Comparison of ENCODE assay signal across 17 cellular contexts in genomic region chr12:131135786-131136538, GRCh38.
DNase-seq lines count a peak whose midpoint lies in the region; ATAC-seq and TF ChIP-seq lines count a peak whose summit lies in the region.
"Had no signal": no experiment of that assay in that cellular context is flagged by ENCODE, and none has a peak within 500 bp of the region (broad histone marks: within the 10 kb centered on the region; RNA-seq: fewer than 3 reads in every experiment).

No MANE protein-coding gene starts in this region.

- no peak overlapping the region for H3K4me2 ChIP-seq in neural progenitor cell
- H3K4me2 ChIP-seq: BLaER1 had no signal

- H3K27me3 Mint-ChIP-seq in activated CD8-positive, alpha-beta memory T cell treated with anti-CD3 and anti-CD28 coated beads, Interleukin-2, amount 10 ng/mL, durations not matched to agents 7 days and 5 days: no peaks in the 10 kb centered on the region
- peaks cover 10% of the 10 kb centered on the region for H3K27me3 Mint-ChIP-seq in neural progenitor cell (ENCODE audit: insufficient read depth, low read depth)

- CTCF ChIA-PET in activated CD8-positive, alpha-beta memory T cell treated with anti-CD3 and anti-CD28 coated beads, Interleukin-2, amount 10 ng/mL, durations not matched to agents 7 days and 5 days (lab: Charles Lee): interaction anchor here (6.6 kb wide), 1 partner anchor 31 kb away, joined by 98 read pairs; no protein-coding TSS in a partner anchor

- no peak for TF ChIP-seq POLR2A in spleen (IDR thresholded peaks at IDR 0.05)

- H3K36me3 ChIP-seq in neural progenitor cell (no peaks in the 10 kb centered on the region), spleen (no peaks in the 10 kb centered on the region)

- no peaks in the 10 kb centered on the region for H4K20me1 ChIP-seq in neural progenitor cell (ENCODE audit: low read depth)
- H4K20me1 ChIP-seq: BLaER1 had no signal

- peak; percentile 45 for DNase-seq in activated CD8-positive, alpha-beta memory T cell treated with anti-CD3 and anti-CD28 coated beads for 24 hours
- no peak for DNase-seq in activated CD8-positive, alpha-beta memory T cell treated with anti-CD3 and anti-CD28 coated beads, Interleukin-2, amount 10 ng/mL, durations not matched to agents 7 days and 5 days
- DNase-seq in coronary artery (ENCODE audit: low spot score) (peak; percentile 70), neural progenitor cell (ENCODE audit: low spot score) (no peak), spleen (peak; percentile 66), NCI-H128 (lab: John Stamatoyannopoulos, UW; ENCODE audit: unreplicated experiment) (no peak), NCI-H1048 (lab: John Stamatoyannopoulos, UW) (no peak)
- no peak for DNase-seq in stimulated activated CD4-positive, alpha-beta T cell treated with anti-CD3 and anti-CD28 coated beads, Interleukin-4, amount 100 ng/mL, for 4 hours
- DNase-seq: 8988T; AML-193; Caco-2; CD8-positive, alpha-beta memory T cell; DND-41; GDM1 had no signal

- no peak overlapping the region for H3K27ac Mint-ChIP-seq in activated CD8-positive, alpha-beta memory T cell treated with anti-CD3 and anti-CD28 coated beads, Interleukin-2, amount 10 ng/mL, durations not matched to agents 7 days and 5 days
- H3K27ac Mint-ChIP-seq in neural progenitor cell: no peak overlapping the region
- H3K27ac Mint-ChIP-seq: CD8-positive, alpha-beta memory T cell had no signal

- H3K4me1 ChIP-seq in neural progenitor cell: no peaks in the 10 kb centered on the region
- peaks cover 0 to 8% (median 5%) of the 10 kb centered on the region in 6 donors for H3K4me1 ChIP-seq in spleen
- H3K4me1 ChIP-seq: Caco-2 had no signal

- H3K4me3 ChIP-seq in coronary artery (no peak overlapping the region), neural progenitor cell (no peak overlapping the region), spleen (no peak overlapping the region)
- H3K4me3 ChIP-seq: BLaER1 had no signal

- no peaks in the 10 kb centered on the region for H3K4me1 Mint-ChIP-seq in activated CD8-positive, alpha-beta memory T cell treated with anti-CD3 and anti-CD28 coated beads, Interleukin-2, amount 10 ng/mL, durations not matched to agents 7 days and 5 days
- H3K4me1 Mint-ChIP-seq in neural progenitor cell: peaks cover 32% of the 10 kb centered on the region

- no peak overlapping the region for H2AFZ ChIP-seq in neural progenitor cell (replicated peaks)

- no peak overlapping the region for H3K4me3 Mint-ChIP-seq in activated CD8-positive, alpha-beta memory T cell treated with anti-CD3 and anti-CD28 coated beads, Interleukin-2, amount 10 ng/mL, durations not matched to agents 7 days and 5 days
- H3K4me3 Mint-ChIP-seq in neural progenitor cell: peak overlapping the region; percentile 69
- H3K4me3 Mint-ChIP-seq: CD8-positive, alpha-beta memory T cell had no signal

- no peaks in the 10 kb centered on the region for H3K79me2 ChIP-seq in neural progenitor cell (ENCODE audit: low read depth)

- H3K27ac ChIP-seq in coronary artery (no peak overlapping the region), neural progenitor cell (no peak overlapping the region), spleen (no peak overlapping the region)
- H3K27ac ChIP-seq: BLaER1, HL-60 had no signal

- intact Hi-C loops in spleen (cut with DNase I; ENCODE audit: low total_unique reads): no loop called here

- WGBS in spleen, 5 donors: 71 to 86% (median 83%) methylated on average over 3 to 19 of the region's 19 CpGs

- no peaks in the 10 kb centered on the region for H3K36me3 Mint-ChIP-seq in activated CD8-positive, alpha-beta memory T cell treated with anti-CD3 and anti-CD28 coated beads, Interleukin-2, amount 10 ng/mL, durations not matched to agents 7 days and 5 days
- no peaks in the 10 kb centered on the region for H3K36me3 Mint-ChIP-seq in neural progenitor cell
- H3K36me3 Mint-ChIP-seq: CD8-positive, alpha-beta memory T cell had no signal

- H3K9me3 ChIP-seq in neural progenitor cell (ENCODE audit: low read depth) (no peaks in the 10 kb centered on the region), spleen (no peaks in the 10 kb centered on the region)
- H3K9me3 ChIP-seq: BLaER1, Caco-2 had no signal

- no peaks in the 10 kb centered on the region for H3K27me3 ChIP-seq in neural progenitor cell
- peaks cover 0 to 19% (median 0%) of the 10 kb centered on the region in 7 donors for H3K27me3 ChIP-seq in spleen (replicated peaks in 1 of 7)
- H3K27me3 ChIP-seq: BLaER1 had no signal

- H3K9ac ChIP-seq in neural progenitor cell: no peak overlapping the region
- H3K9ac ChIP-seq: BLaER1 had no signal

- no peak for ATAC-seq in activated CD8-positive, alpha-beta memory T cell treated with anti-CD3 and anti-CD28 coated beads, Interleukin-2, amount 10 ng/mL, durations not matched to agents 7 days and 5 days
- ATAC-seq: HCT116 had no signal

- H3K9me3 Mint-ChIP-seq in activated CD8-positive, alpha-beta memory T cell treated with anti-CD3 and anti-CD28 coated beads, Interleukin-2, amount 10 ng/mL, durations not matched to agents 7 days and 5 days (ENCODE audit: low read depth): no peaks in the 10 kb centered on the region
- H3K9me3 Mint-ChIP-seq in neural progenitor cell: no peaks in the 10 kb centered on the region
- H3K9me3 Mint-ChIP-seq: CD8-positive, alpha-beta memory T cell had no signal

- no peaks in the 10 kb centered on the region for H3F3A ChIP-seq in neural progenitor cell (ENCODE audit: low read depth)

- TF ChIP-seq CTCF in coronary artery (IDR thresholded peaks at IDR 0.05) (no peak), neural progenitor cell (IDR thresholded peaks at IDR 0.05) (no peak), spleen (IDR thresholded peaks at IDR 0.05 in 8 of 11, conservative IDR thresholded peaks at IDR 0.05 in 3 of 11) (no peak)

Comparison
In these comparisons a context has a peak if more than half of its experiments do, and no peak if none do; other contexts are left out.
1. DNase-seq: peak in activated CD8-positive, alpha-beta memory T cell treated with anti-CD3 and anti-CD28 coated beads for 24 hours (single experiment), coronary artery (single experiment) and spleen (single experiment); none in activated CD8-positive, alpha-beta memory T cell treated with anti-CD3 and anti-CD28 coated beads, Interleukin-2, amount 10 ng/mL, durations not matched to agents 7 days and 5 days (single experiment), neural progenitor cell (single experiment), NCI-H128 (single experiment), NCI-H1048 (single experiment) and stimulated activated CD4-positive, alpha-beta T cell treated with anti-CD3 and anti-CD28 coated beads, Interleukin-4, amount 100 ng/mL, for 4 hours (0 of 2).